7 cellular contexts compared by ENCODE assay signal in the genomic region with DNA sequence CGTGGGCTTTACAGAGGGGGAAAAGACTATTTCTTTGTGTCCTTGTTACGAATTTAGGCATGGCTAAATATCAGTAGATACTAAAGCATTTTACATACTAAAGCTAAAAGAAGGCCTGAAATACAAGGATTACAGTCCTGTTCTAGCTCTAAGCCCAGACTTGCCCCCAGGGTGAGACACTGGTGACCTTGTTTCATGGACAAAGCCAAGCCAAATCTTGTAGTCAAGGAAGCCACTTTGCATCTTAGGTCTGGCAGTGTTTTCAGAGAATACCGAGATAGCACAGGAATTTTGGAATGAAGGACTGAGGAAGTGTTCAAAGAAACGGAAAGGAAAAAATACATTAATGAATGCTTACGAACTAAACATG. TPM values are rescaled to one million over a fixed set of nuclear protein-coding genes. Genes with fewer than 3 reads are reported as not detected.
DNase-seq lines count a peak whose midpoint lies in the region; ATAC-seq and TF ChIP-seq lines count a peak whose summit lies in the region.

No MANE protein-coding gene starts in this region.

- no peak for ATAC-seq in stimulated activated naive B cell treated with anti-CD40 and anti-IgM and Interleukin-4, amounts not matched to agents 10 μg/mL and 1 μg/mL and 100 μg/mL, for 72 hours (replicated peaks)
- ATAC-seq in HG02973 (IDR thresholded peaks at IDR 0.05; ENCODE audit: unreplicated experiment), result no peak

- no peaks in the 10 kb centered on the region for H3K9me3 Mint-ChIP-seq in activated T-helper 1 cell treated with anti-CD3 and anti-CD28 coated beads, Interleukin-12 subunit alpha, Interleukin-12 subunit beta, Interleukin-2, Interleukin-4 antibody, amounts not matched to agents 30 ng/mL and 10 ng/mL and 1 ng/mL, durations not matched to agents 14 hours and 24 hours and 36 hours
- H3K9me3 Mint-ChIP-seq in stimulated activated naive B cell treated with anti-CD40 and anti-IgM and Interleukin-4, amounts not matched to agents 10 μg/mL and 1 μg/mL and 100 μg/mL, for 72 hours, result no peaks in the 10 kb centered on the region

- H3K27ac Mint-ChIP-seq in activated T-helper 1 cell treated with anti-CD3 and anti-CD28 coated beads, Interleukin-12 subunit alpha, Interleukin-12 subunit beta, Interleukin-2, Interleukin-4 antibody, amounts not matched to agents 30 ng/mL and 10 ng/mL and 1 ng/mL, durations not matched to agents 14 hours and 24 hours and 36 hours, result peak overlapping the region; percentile 98
- H3K27ac Mint-ChIP-seq in stimulated activated naive B cell treated with anti-CD40 and anti-IgM and Interleukin-4, amounts not matched to agents 10 μg/mL and 1 μg/mL and 100 μg/mL, for 72 hours, result peak overlapping the region; percentile 99

- peak overlapping the region; percentile 97 for H3K27ac ChIP-seq in HUES48 (ENCODE audit: low read depth, low read length)

- peak overlapping the region; percentile 96 for H3K4me3 Mint-ChIP-seq in activated T-helper 1 cell treated with anti-CD3 and anti-CD28 coated beads, Interleukin-12 subunit alpha, Interleukin-12 subunit beta, Interleukin-2, Interleukin-4 antibody, amounts not matched to agents 30 ng/mL and 10 ng/mL and 1 ng/mL, durations not matched to agents 14 hours and 24 hours and 36 hours
- H3K4me3 Mint-ChIP-seq in stimulated activated naive B cell treated with anti-CD40 and anti-IgM and Interleukin-4, amounts not matched to agents 10 μg/mL and 1 μg/mL and 100 μg/mL, for 72 hours, result peak overlapping the region; percentile 97 to 98

- intact Hi-C loops in activated T-helper 1 cell treated with anti-CD3 and anti-CD28 coated beads, Interleukin-12 subunit alpha, Interleukin-12 subunit beta, Interleukin-2, Interleukin-4 antibody, amounts not matched to agents 30 ng/mL and 10 ng/mL and 1 ng/mL, durations not matched to agents 14 hours and 24 hours and 36 hours (cut with micrococcal nuclease), result loop anchor here (1.0 to 5.0 kb wide), 7 partner anchors 8 to 538 kb away; partner anchors contain the start of genes CDKL2, NAAA, RCHY1 and SCARB2

- H3K4me1 ChIP-seq in HUES48 (ENCODE audit: control insufficient read depth, insufficient read depth, low read length), result peaks cover 28% of the 10 kb centered on the region

- H3K36me3 ChIP-seq in HUES48 (ENCODE audit: control insufficient read depth, insufficient read depth, low read length), result peaks cover 13% of the 10 kb centered on the region

- H3K4me3 ChIP-seq in HUES48 (ENCODE audit: low read depth, low read length) (peak overlapping the region; percentile 81), iPS-18c (ENCODE audit: insufficient read depth, low read depth, low read length) (peak overlapping the region; percentile 99)

- DNase-seq in activated T-helper 1 cell treated with anti-CD3 and anti-CD28 coated beads, Interleukin-12 subunit alpha, Interleukin-12 subunit beta, Interleukin-2, Interleukin-4 antibody, amounts not matched to agents 30 ng/mL and 10 ng/mL and 1 ng/mL, durations not matched to agents 14 hours and 24 hours and 36 hours (ENCODE audit: low spot score), result no peak
- DNase-seq in stimulated activated naive B cell treated with anti-CD40 and anti-IgM and Interleukin-4, amounts not matched to agents 10 μg/mL and 1 μg/mL and 100 μg/mL, for 72 hours, result no peak
- no peak for DNase-seq in stimulated activated CD4-positive, alpha-beta T cell treated with anti-CD3 and anti-CD28 coated beads, Interleukin-2, amount 100 ng/mL, for 48 hours
- DNase-seq in HEK293T (ENCODE audit: extremely low spot score), result no peak

- no peaks in the 10 kb centered on the region for H3K9me3 ChIP-seq in HUES48 (ENCODE audit: control insufficient read depth, insufficient read depth, low read length)
- H3K9me3 ChIP-seq in iPS-18c (ENCODE audit: control insufficient read depth, insufficient read depth, low read length), result peaks cover 2% of the 10 kb centered on the region

- H3K9ac ChIP-seq in HUES48 (ENCODE audit: low read depth, low read length), result peak overlapping the region; percentile 83

- CTCF ChIA-PET in HEK293T (lab: Yijun Ruan, JAX), result interaction anchor here (0.6 kb wide), 1 partner anchor 9 kb away, joined by 3 read pairs; no protein-coding TSS in a partner anchor

- H3K4me1 Mint-ChIP-seq in activated T-helper 1 cell treated with anti-CD3 and anti-CD28 coated beads, Interleukin-12 subunit alpha, Interleukin-12 subunit beta, Interleukin-2, Interleukin-4 antibody, amounts not matched to agents 30 ng/mL and 10 ng/mL and 1 ng/mL, durations not matched to agents 14 hours and 24 hours and 36 hours (ENCODE audit: low read depth), result peaks cover 34% of the 10 kb centered on the region
- peaks cover 21 to 38% of the 10 kb centered on the region in 2 donors for H3K4me1 Mint-ChIP-seq in stimulated activated naive B cell treated with anti-CD40 and anti-IgM and Interleukin-4, amounts not matched to agents 10 μg/mL and 1 μg/mL and 100 μg/mL, for 72 hours

- POLR2A ChIA-PET in HEK293T (lab: Yijun Ruan, JAX), result interaction anchor here (2.0 to 4.8 kb wide), 2 partner anchors 12 to 50 kb away, joined by 6 to 29 read pairs; partner anchors contain the start of gene USO1

- H3K27me3 ChIP-seq in HUES48 (ENCODE audit: control insufficient read depth, insufficient read depth, low read length), result no peaks in the 10 kb centered on the region

- H3K36me3 Mint-ChIP-seq in activated T-helper 1 cell treated with anti-CD3 and anti-CD28 coated beads, Interleukin-12 subunit alpha, Interleukin-12 subunit beta, Interleukin-2, Interleukin-4 antibody, amounts not matched to agents 30 ng/mL and 10 ng/mL and 1 ng/mL, durations not matched to agents 14 hours and 24 hours and 36 hours (ENCODE audit: low read depth), result peaks cover 3% of the 10 kb centered on the region
- H3K36me3 Mint-ChIP-seq in stimulated activated naive B cell treated with anti-CD40 and anti-IgM and Interleukin-4, amounts not matched to agents 10 μg/mL and 1 μg/mL and 100 μg/mL, for 72 hours, result peaks cover 9 to 14% of the 10 kb centered on the region in 2 donors

- no peaks in the 10 kb centered on the region for H3K27me3 Mint-ChIP-seq in activated T-helper 1 cell treated with anti-CD3 and anti-CD28 coated beads, Interleukin-12 subunit alpha, Interleukin-12 subunit beta, Interleukin-2, Interleukin-4 antibody, amounts not matched to agents 30 ng/mL and 10 ng/mL and 1 ng/mL, durations not matched to agents 14 hours and 24 hours and 36 hours (ENCODE audit: insufficient read depth)
- no peaks in the 10 kb centered on the region for H3K27me3 Mint-ChIP-seq in stimulated activated naive B cell treated with anti-CD40 and anti-IgM and Interleukin-4, amounts not matched to agents 10 μg/mL and 1 μg/mL and 100 μg/mL, for 72 hours

TF ChIP-seq in HEK293T, 16 proteins besides CTCF, POLR2A, EP300 and RAD21:
- TF ChIP-seq CTBP1 (IDR thresholded peaks at IDR 0.05; ENCODE audit: borderline replicate concordance) (no peak), PKNOX1 (IDR thresholded peaks at IDR 0.05) (no peak), ARNT (IDR thresholded peaks at IDR 0.05) (no peak), FOXA1 (IDR thresholded peaks at IDR 0.05) (no peak), ZNF384 (IDR thresholded peaks at IDR 0.05) (no peak), LEF1 (IDR thresholded peaks at IDR 0.05; ENCODE audit: borderline replicate concordance) (no peak), FOXM1 (IDR thresholded peaks at IDR 0.05; ENCODE audit: borderline replicate concordance) (no peak), ELF4 (IDR thresholded peaks at IDR 0.05) (no peak), NFRKB (IDR thresholded peaks at IDR 0.05) (no peak), HDGF (IDR thresholded peaks at IDR 0.05; ENCODE audit: borderline replicate concordance) (no peak), BHLHE40 (IDR thresholded peaks at IDR 0.05; ENCODE audit: borderline replicate concordance) (no peak), FOXK2 (IDR thresholded peaks at IDR 0.05) (no peak), SUZ12 (IDR thresholded peaks at IDR 0.05) (no peak), TARDBP (IDR thresholded peaks at IDR 0.05) (no peak), L3MBTL2 (conservative IDR thresholded peaks at IDR 0.05) (no peak), SP1 (IDR thresholded peaks at IDR 0.05) (no peak)

RNA-seq across cellular contexts. Expression of gene G3BP2, which starts 0.7 kb away (rescaled TPM):
- 143 and 144 TPM in 2 replicates for total RNA-seq in activated T-helper 1 cell treated with anti-CD3 and anti-CD28 coated beads, Interleukin-12 subunit alpha, Interleukin-12 subunit beta, Interleukin-2, Interleukin-4 antibody, amounts not matched to agents 30 ng/mL and 10 ng/mL and 1 ng/mL, durations not matched to agents 14 hours and 24 hours and 36 hours

RNA-seq across cellular contexts. Expression of gene CDKL2, which starts 43.6 kb away (rescaled TPM):
- 0.16 and 0.22 TPM in 2 replicates for total RNA-seq in activated T-helper 1 cell treated with anti-CD3 and anti-CD28 coated beads, Interleukin-12 subunit alpha, Interleukin-12 subunit beta, Interleukin-2, Interleukin-4 antibody, amounts not matched to agents 30 ng/mL and 10 ng/mL and 1 ng/mL, durations not matched to agents 14 hours and 24 hours and 36 hours

RNA-seq across cellular contexts. Expression of gene USO1, which starts 50.4 kb away (rescaled TPM):
- total RNA-seq in activated T-helper 1 cell treated with anti-CD3 and anti-CD28 coated beads, Interleukin-12 subunit alpha, Interleukin-12 subunit beta, Interleukin-2, Interleukin-4 antibody, amounts not matched to agents 30 ng/mL and 10 ng/mL and 1 ng/mL, durations not matched to agents 14 hours and 24 hours and 36 hours, result 44.5 and 48.6 TPM in 2 replicates
